1 cellular context compared by ENCODE assay signal in the genomic region with DNA sequence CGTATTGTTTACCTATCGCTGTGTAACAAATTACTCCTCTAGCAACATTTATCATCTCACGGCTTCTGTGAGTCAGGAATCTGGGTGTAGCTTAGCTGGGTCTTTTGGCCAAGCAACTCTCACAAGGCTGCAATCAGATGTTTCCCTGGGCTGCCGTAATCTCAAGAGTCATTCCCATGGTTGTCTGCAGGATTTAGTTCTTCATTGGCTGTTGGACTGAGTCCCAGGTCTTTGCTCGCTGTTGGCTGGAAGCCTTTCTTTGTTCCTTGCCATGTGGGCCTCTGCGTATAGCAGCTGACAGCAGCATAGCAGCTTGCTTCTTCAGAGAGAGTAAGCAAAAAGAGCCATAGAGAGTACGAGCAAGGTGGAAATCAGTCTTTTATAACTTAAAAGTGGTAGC.
TF ChIP-seq lines count a peak whose summit lies in the region.

No MANE protein-coding gene starts in this region.

TF ChIP-seq in IMR-90, 13 proteins besides CTCF, POLR2A, EP300 and RAD21:
- peak; percentile 96; the same call in 1 of the 2 replicates for TF ChIP-seq MXI1 (IDR thresholded peaks at IDR 0.05; ENCODE audit: borderline replicate concordance, low read depth, low read length)
- TF ChIP-seq, protein P1, sequence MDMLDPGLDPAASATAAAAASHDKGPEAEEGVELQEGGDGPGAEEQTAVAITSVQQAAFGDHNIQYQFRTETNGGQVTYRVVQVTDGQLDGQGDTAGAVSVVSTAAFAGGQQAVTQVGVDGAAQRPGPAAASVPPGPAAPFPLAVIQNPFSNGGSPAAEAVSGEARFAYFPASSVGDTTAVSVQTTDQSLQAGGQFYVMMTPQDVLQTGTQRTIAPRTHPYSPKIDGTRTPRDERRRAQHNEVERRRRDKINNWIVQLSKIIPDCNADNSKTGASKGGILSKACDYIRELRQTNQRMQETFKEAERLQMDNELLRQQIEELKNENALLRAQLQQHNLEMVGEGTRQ (IDR thresholded peaks at IDR 0.05; ENCODE audit: low read depth, low read length) = peak; percentile 32; the same call in 1 of the 2 replicates
- no peak for TF ChIP-seq BHLHE40 (IDR thresholded peaks at IDR 0.05; ENCODE audit: low read depth, low read length)
- 0 out of 2 replicates have a peak, but pooled peaks have one; percentile 39 for TF ChIP-seq CEBPB (IDR thresholded peaks at IDR 0.05; ENCODE audit: low read depth, low read length)
- TF ChIP-seq NFE2L2 (IDR thresholded peaks at IDR 0.05; ENCODE audit: low read depth, low read length) = no peak
- TF ChIP-seq FOS (IDR thresholded peaks at IDR 0.05; ENCODE audit: low read depth, low read length) = no peak
- no peak for TF ChIP-seq MAFK (IDR thresholded peaks at IDR 0.05; ENCODE audit: low read depth, low read length)
- no peak for TF ChIP-seq CHD1 (IDR thresholded peaks at IDR 0.05; ENCODE audit: low read depth, low read length)
- no peak for TF ChIP-seq SMC3 (IDR thresholded peaks at IDR 0.05; ENCODE audit: low read depth, low read length)
- TF ChIP-seq, protein P2, sequence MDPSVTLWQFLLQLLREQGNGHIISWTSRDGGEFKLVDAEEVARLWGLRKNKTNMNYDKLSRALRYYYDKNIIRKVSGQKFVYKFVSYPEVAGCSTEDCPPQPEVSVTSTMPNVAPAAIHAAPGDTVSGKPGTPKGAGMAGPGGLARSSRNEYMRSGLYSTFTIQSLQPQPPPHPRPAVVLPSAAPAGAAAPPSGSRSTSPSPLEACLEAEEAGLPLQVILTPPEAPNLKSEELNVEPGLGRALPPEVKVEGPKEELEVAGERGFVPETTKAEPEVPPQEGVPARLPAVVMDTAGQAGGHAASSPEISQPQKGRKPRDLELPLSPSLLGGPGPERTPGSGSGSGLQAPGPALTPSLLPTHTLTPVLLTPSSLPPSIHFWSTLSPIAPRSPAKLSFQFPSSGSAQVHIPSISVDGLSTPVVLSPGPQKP (IDR thresholded peaks at IDR 0.05; ENCODE audit: borderline replicate concordance, low read depth, low read length) = no peak
- no peak for TF ChIP-seq RCOR1 (IDR thresholded peaks at IDR 0.05; ENCODE audit: insufficient replicate concordance, low read length)
- no peak for TF ChIP-seq RFX5 (IDR thresholded peaks at IDR 0.05; ENCODE audit: low read depth, low read length)
- TF ChIP-seq MAZ (IDR thresholded peaks at IDR 0.05; ENCODE audit: borderline replicate concordance, low read depth, low read length) = no peak
